10 cellular contexts compared by ENCODE assay signal in genomic region chr10:119705434-119705831, GRCh38. TPM values are rescaled to one million over a fixed set of nuclear protein-coding genes. Genes with fewer than 3 reads are reported as not detected.
DNase-seq lines count a peak whose midpoint lies in the region; ATAC-seq and TF ChIP-seq lines count a peak whose summit lies in the region.
"Had no signal": no experiment of that assay in that cellular context is flagged by ENCODE, and none has a peak within 500 bp of the region (broad histone marks: within the 10 kb centered on the region; RNA-seq: fewer than 3 reads in every experiment).

No MANE protein-coding gene starts in this region.

- peaks cover 24% of the 10 kb centered on the region for H3K9me3 ChIP-seq in OCI-LY3 (ENCODE audit: insufficient read depth, low read length)
- H3K9me3 ChIP-seq in uterus = no peaks in the 10 kb centered on the region
- H3K9me3 ChIP-seq in osteoblast (ENCODE audit: low read depth, low read length) = no peaks in the 10 kb centered on the region
- H3K9me3 ChIP-seq: left lung had no signal

- no peaks in the 10 kb centered on the region for H3K27me3 ChIP-seq in OCI-LY3 (ENCODE audit: low read depth, low read length)
- H3K27me3 ChIP-seq in uterus = no peaks in the 10 kb centered on the region
- H3K27me3 ChIP-seq in osteoblast (ENCODE audit: insufficient read depth, low read length) = no peaks in the 10 kb centered on the region
- H3K27me3 ChIP-seq: left lung had no signal

- H4K20me1 ChIP-seq in OCI-LY3 (ENCODE audit: insufficient read depth, low read length) (no peaks in the 10 kb centered on the region), osteoblast (ENCODE audit: insufficient read depth, low read length) (no peaks in the 10 kb centered on the region)

- peak overlapping the region; percentile 90 to 93 for H3K27ac Mint-ChIP-seq in natural killer cell treated with Interleukin-12 subunit alpha and Interleukin-12 subunit beta and Interleukin-15 and Interleukin-18, amount 100 ng/mL, for 72 hours
- no peak overlapping the region for H3K27ac Mint-ChIP-seq in natural killer cell

- H3K4me2 ChIP-seq in OCI-LY3 (ENCODE audit: low read length) (peak overlapping the region; percentile 67), osteoblast (ENCODE audit: insufficient read depth, low read length) (no peak overlapping the region)

- TF ChIP-seq POLR2A in uterus (IDR thresholded peaks at IDR 0.05) = no peak

- peaks cover 0 to 9% of the 10 kb centered on the region in 2 donors for H3K27me3 Mint-ChIP-seq in natural killer cell treated with Interleukin-12 subunit alpha and Interleukin-12 subunit beta and Interleukin-15 and Interleukin-18, amount 100 ng/mL, for 72 hours
- peaks cover 0 to 3% of the 10 kb centered on the region in 2 donors for H3K27me3 Mint-ChIP-seq in natural killer cell (ENCODE audit: low read depth in 2 of 2)

- peak overlapping the region; percentile 94 for H3K4me3 Mint-ChIP-seq in natural killer cell treated with Interleukin-12 subunit alpha and Interleukin-12 subunit beta and Interleukin-15 and Interleukin-18, amount 100 ng/mL, for 72 hours
- no peak overlapping the region for H3K4me3 Mint-ChIP-seq in natural killer cell

- H3K36me3 ChIP-seq in OCI-LY3 (replicated peaks; ENCODE audit: low read depth, low read length) (peaks cover 25% of the 10 kb centered on the region), uterus (no peaks in the 10 kb centered on the region), osteoblast (ENCODE audit: insufficient read depth, low read length) (no peaks in the 10 kb centered on the region)
- H3K36me3 ChIP-seq: left lung had no signal

- H3K4me3 ChIP-seq in OCI-LY3 (ENCODE audit: low read length) (peak overlapping the region; percentile 56), uterus (no peak overlapping the region), osteoblast (ENCODE audit: insufficient read depth, low read length) (no peak overlapping the region)
- H3K4me3 ChIP-seq: left lung had no signal

- no peak overlapping the region for H2AFZ ChIP-seq in OCI-LY3 (ENCODE audit: low read depth, low read length)
- H2AFZ ChIP-seq in osteoblast (ENCODE audit: low read length) = no peak overlapping the region

- peak; percentile 56 to 66 for ATAC-seq in natural killer cell treated with Interleukin-12 subunit alpha and Interleukin-12 subunit beta and Interleukin-15 and Interleukin-18, amount 100 ng/mL, for 72 hours
- ATAC-seq in natural killer cell (no peak), HG02798 (IDR thresholded peaks at IDR 0.05; ENCODE audit: poor library complexity, unreplicated experiment) (peak; percentile 62)
- ATAC-seq: left lung had no signal

- TF ChIP-seq CTCF in natural killer cell (IDR thresholded peaks at IDR 0.05) (no peak), OCI-LY3 (IDR thresholded peaks at IDR 0.05; ENCODE audit: low read depth, low read length) (no peak), uterus (IDR thresholded peaks at IDR 0.05) (no peak), osteoblast (IDR thresholded peaks at IDR 0.05; ENCODE audit: extremely low read depth, low read depth, low read length) (no peak)

- H3K27ac ChIP-seq in OCI-LY3 (ENCODE audit: low read length) = peak overlapping the region; percentile 96
- H3K27ac ChIP-seq in uterus = peak overlapping the region; percentile 64 to 67
- no peak overlapping the region for H3K27ac ChIP-seq in osteoblast (ENCODE audit: low read depth, low read length)

- peak overlapping the region; percentile 56; the same call in 1 of the 2 replicates for H3K9ac ChIP-seq in OCI-LY3 (ENCODE audit: low read length)

- peaks cover 12% of the 10 kb centered on the region for H3K9me3 Mint-ChIP-seq in natural killer cell treated with Interleukin-12 subunit alpha and Interleukin-12 subunit beta and Interleukin-15 and Interleukin-18, amount 100 ng/mL, for 72 hours
- H3K9me3 Mint-ChIP-seq in natural killer cell = peaks cover 2 to 4% of the 10 kb centered on the region in 2 donors

- peaks cover 30% of the 10 kb centered on the region for H3K36me3 Mint-ChIP-seq in natural killer cell treated with Interleukin-12 subunit alpha and Interleukin-12 subunit beta and Interleukin-15 and Interleukin-18, amount 100 ng/mL, for 72 hours
- no peaks in the 10 kb centered on the region for H3K36me3 Mint-ChIP-seq in natural killer cell

- H3K79me2 ChIP-seq in OCI-LY3 (ENCODE audit: low read length) = no peaks in the 10 kb centered on the region
- no peaks in the 10 kb centered on the region for H3K79me2 ChIP-seq in osteoblast (ENCODE audit: insufficient read depth, low read length)

- H3K4me1 Mint-ChIP-seq in natural killer cell treated with Interleukin-12 subunit alpha and Interleukin-12 subunit beta and Interleukin-15 and Interleukin-18, amount 100 ng/mL, for 72 hours (ENCODE audit: low read depth in 2 of 2) = peaks cover 32 to 40% of the 10 kb centered on the region in 2 donors
- H3K4me1 Mint-ChIP-seq in natural killer cell = no peaks in the 10 kb centered on the region

- no peak for DNase-seq in natural killer cell treated with Interleukin-12 subunit alpha and Interleukin-12 subunit beta and Interleukin-15 and Interleukin-18, amount 100 ng/mL, for 72 hours (ENCODE audit: low spot score)
- no peak for DNase-seq in natural killer cell
- no peak for DNase-seq in uterus
- DNase-seq in osteoblast (ENCODE audit: insufficient read length, low spot score, missing footprints) = no peak
- DNase-seq in NCI-H1417 (lab: John Stamatoyannopoulos, UW) = no peak
- no peak for DNase-seq in HCEC 1CT
- DNase-seq: left lung, NCI-H524 treated with DMSO at 0.1 percent for 48 hours had no signal

- intact Hi-C loops in natural killer cell (cut with micrococcal nuclease) (no loop called here), uterus (cut with DNase I; ENCODE audit: low total_unique reads) (no loop called here)

- peaks cover 88% of the 10 kb centered on the region for H3K4me1 ChIP-seq in OCI-LY3 (ENCODE audit: low read length)
- H3K4me1 ChIP-seq in uterus = no peaks in the 10 kb centered on the region
- H3K4me1 ChIP-seq in osteoblast (ENCODE audit: insufficient read depth, low read length) = no peaks in the 10 kb centered on the region

RNA-seq across cellular contexts. Expression of gene INPP5F, which starts 20.4 kb away (rescaled TPM):
- 10 to 100 TPM in 1 of 2 donors, 1 to 10 TPM in 1; 6.7 to 15.4 TPM for total RNA-seq in natural killer cell treated with Interleukin-12 subunit alpha and Interleukin-12 subunit beta and Interleukin-15 and Interleukin-18, amount 100 ng/mL, for 72 hours
- total RNA-seq in natural killer cell = 10 to 100 TPM; 12.8 to 18.2 (median 15.8) TPM
- 10 to 100 TPM; 14.3 to 67.3 (median 27.8) TPM for total RNA-seq in uterus
- total RNA-seq in osteoblast = 10.9 and 11.2 TPM in 2 replicates

RNA-seq across cellular contexts. Expression of gene BAG3, which starts 54.3 kb away (rescaled TPM):
- total RNA-seq in natural killer cell treated with Interleukin-12 subunit alpha and Interleukin-12 subunit beta and Interleukin-15 and Interleukin-18, amount 100 ng/mL, for 72 hours = 10 to 100 TPM; 10.5 to 12.7 TPM
- 1 to 10 TPM; 7.6 to 9.7 (median 8.3) TPM for total RNA-seq in natural killer cell
- total RNA-seq in uterus = 10 to 100 TPM in 3 of 4 donors, 1 to 10 TPM in 1; 6.6 to 44.1 (median 22.4) TPM
- total RNA-seq in osteoblast = 12.7 TPM in 2 replicates

Comparison
In these comparisons a context has a peak if more than half of its experiments do, and no peak if none do; other contexts are left out.
1. ATAC-seq: peak in natural killer cell treated with Interleukin-12 subunit alpha and Interleukin-12 subunit beta and Interleukin-15 and Interleukin-18, amount 100 ng/mL, for 72 hours (2 of 2) and HG02798 (single experiment); none in natural killer cell (0 of 3).
2. H3K27ac Mint-ChIP-seq: peak in natural killer cell treated with Interleukin-12 subunit alpha and Interleukin-12 subunit beta and Interleukin-15 and Interleukin-18, amount 100 ng/mL, for 72 hours (2 of 2); none in natural killer cell (0 of 2).